ENCODE assay signal across 8 cellular contexts in genomic region chr3:104564045-104564643, GRCh38.
DNase-seq lines count a peak whose midpoint lies in the region; ATAC-seq, FAIRE-seq and TF ChIP-seq lines count a peak whose summit lies in the region.

No MANE protein-coding gene starts in this region.

- H3K4me1 Mint-ChIP-seq in T-cell (no peaks in the 10 kb centered on the region), astrocyte (ENCODE audit: low read depth, unreplicated experiment) (no peaks in the 10 kb centered on the region)

- peak in 31 of 34 experiments; percentile 7 to 60 (median 39) for DNase-seq in T-cell
- DNase-seq in astrocyte (ENCODE audit: low read depth) = no peak
- no peak for DNase-seq in kidney epithelial cell (ENCODE audit: low read depth)
- DNase-seq in stimulated activated CD8-positive, alpha-beta memory T cell treated with anti-CD3 and anti-CD28 coated beads, Interleukin-15, amount 100 ng/mL, for 1 hour (ENCODE audit: low read depth) = peak; percentile 40
- no peak for DNase-seq in posterior vena cava (ENCODE audit: low spot score)
- DNase-seq in cerebellar nuclear complex (lab: John Stamatoyannopoulos, UW) = no peak

- H3K4me3 ChIP-seq in HEK293 (ENCODE audit: low read depth, low read length) (no peak overlapping the region), astrocyte (ENCODE audit: insufficient read depth, low read depth, low read length) (no peak overlapping the region), kidney epithelial cell (ENCODE audit: low read depth, low read length) (no peak overlapping the region)

- H3K79me2 ChIP-seq in astrocyte (ENCODE audit: insufficient read depth, low read length) = no peaks in the 10 kb centered on the region

- intact Hi-C loops in posterior vena cava (cut with DNase I) = no loop called here

- H3K27ac ChIP-seq in C4-2B (no peak overlapping the region), HEK293 (ENCODE audit: extremely low read depth, low read depth, low read length) (no peak overlapping the region), astrocyte (ENCODE audit: low read depth, low read length) (no peak overlapping the region)

- H3K9ac ChIP-seq in astrocyte (ENCODE audit: low read length) = no peak overlapping the region

- POLR2A ChIA-PET in HEK293 (lab: Yijun Ruan, JAX) = no interaction called here
- POLR2A ChIA-PET in T-cell (lab: Charles Lee) = no interaction called here

- no peak overlapping the region for H2AFZ ChIP-seq in astrocyte (ENCODE audit: low read depth, low read length)

- H3K27me3 ChIP-seq in astrocyte (ENCODE audit: insufficient read depth, low read length) (no peaks in the 10 kb centered on the region), kidney epithelial cell (ENCODE audit: control insufficient read depth, insufficient read depth, low read length) (no peaks in the 10 kb centered on the region)

- H3K36me3 Mint-ChIP-seq in T-cell (no peaks in the 10 kb centered on the region), astrocyte (ENCODE audit: low read depth, unreplicated experiment) (no peaks in the 10 kb centered on the region)

- FAIRE-seq in astrocyte (lab: Jason Lieb, UNC) = peak; percentile 37

- no peak overlapping the region for H3K4me2 ChIP-seq in astrocyte (ENCODE audit: low read length)

- TF ChIP-seq CTCF in C4-2B (conservative IDR thresholded peaks at IDR 0.05) = peak; percentile 85
- no peak for TF ChIP-seq CTCF in HEK293 (tag by site-specific recombination; IDR thresholded peaks at IDR 0.05)
- TF ChIP-seq CTCF in astrocyte (IDR thresholded peaks at IDR 0.05; ENCODE audit: insufficient read depth, low read depth, low read length) = peak; percentile 63
- TF ChIP-seq CTCF in kidney epithelial cell (IDR thresholded peaks at IDR 0.05; ENCODE audit: insufficient read depth, low read length, poor library complexity, severe bottlenecking) = peak; percentile 50

- H3K4me1 ChIP-seq in HEK293 (ENCODE audit: control insufficient read depth, insufficient read depth, low read length) (no peaks in the 10 kb centered on the region), astrocyte (ENCODE audit: insufficient read depth, low read length) (no peaks in the 10 kb centered on the region)

- H3K27ac Mint-ChIP-seq in T-cell = no peak overlapping the region
- H3K27ac Mint-ChIP-seq in astrocyte (ENCODE audit: unreplicated experiment) = no peak overlapping the region

- no peaks in the 10 kb centered on the region for H3K9me3 ChIP-seq in HEK293 (ENCODE audit: control insufficient read depth, insufficient read depth, low read depth, low read length)
- H3K9me3 ChIP-seq in astrocyte (ENCODE audit: insufficient read depth, low read depth, low read length) = no peaks in the 10 kb centered on the region

- CTCF ChIA-PET in HEK293 (lab: Yijun Ruan, JAX) = interaction anchor here (0.7 to 1.2 kb wide), 3 partner anchors 11 to 33 kb away, joined by 3 to 4 read pairs (median 4); no protein-coding TSS in a partner anchor
- CTCF ChIA-PET in T-cell (lab: Charles Lee) = interaction anchor here (1.0 to 1.5 kb wide), 2 partner anchors 11 to 12 kb away, joined by 3 to 5 read pairs; no protein-coding TSS in a partner anchor

- H3K36me3 ChIP-seq in HEK293 (ENCODE audit: control insufficient read depth in 2 of 2, insufficient read depth in 1 of 2, low read length in 2 of 2) (no peaks in the 10 kb centered on the region), astrocyte (ENCODE audit: insufficient read depth, low read length) (no peaks in the 10 kb centered on the region), kidney epithelial cell (ENCODE audit: control insufficient read depth, insufficient read depth, low read length) (no peaks in the 10 kb centered on the region)

- ATAC-seq in T-cell (replicated peaks in 1 of 4) = peak in 1 of 4 experiments; percentile 35

- no peak overlapping the region for H3K4me3 Mint-ChIP-seq in T-cell
- H3K4me3 Mint-ChIP-seq in astrocyte (ENCODE audit: unreplicated experiment) = no peak overlapping the region

- H4K20me1 ChIP-seq in astrocyte (ENCODE audit: insufficient read depth, low read length) = no peaks in the 10 kb centered on the region

- H3K27me3 Mint-ChIP-seq in T-cell = peaks cover 4 to 6% of the 10 kb centered on the region in 2 donors
- no peaks in the 10 kb centered on the region for H3K27me3 Mint-ChIP-seq in astrocyte (ENCODE audit: low read depth, unreplicated experiment)

- H3K9me3 Mint-ChIP-seq in T-cell (no peaks in the 10 kb centered on the region), astrocyte (ENCODE audit: unreplicated experiment) (no peaks in the 10 kb centered on the region)

TF ChIP-seq in HEK293, 187 proteins besides CTCF, POLR2A, EP300 and RAD21:
- TF ChIP-seq ZBTB49 (tag by site-specific recombination; IDR thresholded peaks at IDR 0.05; ENCODE audit: low read depth) (no peak), ZNF112 (tag by site-specific recombination; IDR thresholded peaks at IDR 0.05) (no peak), ZNF654 (tag by site-specific recombination; IDR thresholded peaks at IDR 0.05; ENCODE audit: low read depth) (peak; percentile 48), MYNN (tag by site-specific recombination; IDR thresholded peaks at IDR 0.05; ENCODE audit: borderline replicate concordance) (no peak)

Comparison
In these comparisons a context has a peak if more than half of its experiments do, and no peak if none do; other contexts are left out.
1. DNase-seq: peak in T-cell (31 of 34) and stimulated activated CD8-positive, alpha-beta memory T cell treated with anti-CD3 and anti-CD28 coated beads, Interleukin-15, amount 100 ng/mL, for 1 hour (single experiment); none in astrocyte (single experiment), kidney epithelial cell (single experiment), posterior vena cava (single experiment) and cerebellar nuclear complex (0 of 2).